In the genomic region with DNA sequence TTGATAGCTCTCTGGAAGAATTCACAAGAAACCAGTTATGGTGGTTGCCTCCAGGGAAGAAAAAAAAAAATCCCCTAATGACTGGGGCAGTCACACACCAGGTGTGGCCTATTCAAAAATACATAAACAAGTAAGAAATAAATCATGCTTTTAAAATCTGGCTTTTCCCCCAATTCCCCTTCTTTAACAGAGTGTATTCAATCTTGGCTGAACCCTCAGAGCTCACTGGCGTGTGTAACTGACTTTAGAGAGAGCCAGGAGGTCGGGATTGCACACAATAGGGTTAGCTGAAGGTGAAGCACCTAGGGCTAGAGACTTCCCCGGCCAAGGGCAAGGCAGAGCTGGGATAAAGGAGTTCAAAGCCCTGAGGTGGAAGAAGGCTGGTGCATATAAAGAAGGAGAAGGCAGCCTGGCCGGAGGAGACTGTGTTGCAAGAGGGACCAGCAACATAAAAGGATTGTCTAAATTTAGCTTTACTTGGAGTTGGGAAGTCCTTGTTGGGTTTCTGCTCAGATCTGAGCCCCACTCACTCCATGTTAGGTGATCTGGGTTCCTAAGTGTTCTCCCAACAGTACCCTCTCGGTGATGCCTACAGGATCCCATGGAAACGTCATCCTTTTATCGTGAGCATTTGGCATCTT, we compare ENCODE assay signal across 8 cellular contexts. TPM values are rescaled to one million over a fixed set of nuclear protein-coding genes. Genes with fewer than 3 reads are reported as not detected.
A peak's percentile ranks its signal among the peaks of the same experiment; 100 is the strongest.
DNase-seq lines count a peak whose midpoint lies in the region; ATAC-seq and TF ChIP-seq lines count a peak whose summit lies in the region.

No MANE protein-coding gene starts in this region.

- peak; percentile 59 for TF ChIP-seq POLR2A in GM18505 (IDR thresholded peaks at IDR 0.05; ENCODE audit: borderline replicate concordance, extremely low read depth, insufficient read depth, insufficient read length)

- peak overlapping the region; percentile 96 for H3K27ac Mint-ChIP-seq in activated T-helper 17 cell treated with anti-CD3 and anti-CD28 coated beads, Interleukin-2, amount 50 U/mL, for 72 hours
- H3K27ac Mint-ChIP-seq in progenitor cell of endocrine pancreas, result peak overlapping the region; percentile 46

- peaks cover 100% of the 10 kb centered on the region for H3K36me3 Mint-ChIP-seq in activated T-helper 17 cell treated with anti-CD3 and anti-CD28 coated beads, Interleukin-2, amount 50 U/mL, for 72 hours (ENCODE audit: low read depth)
- H3K36me3 Mint-ChIP-seq in progenitor cell of endocrine pancreas (ENCODE audit: insufficient read depth), result peaks cover 1% of the 10 kb centered on the region

- DNase-seq in progenitor cell of endocrine pancreas (ENCODE audit: low spot score, unreplicated experiment) (no peak), COR-L47 (lab: John Stamatoyannopoulos, UW) (no peak), NCI-H2107 treated with DMSO at 0.1 percent for 48 hours (lab: John Stamatoyannopoulos, UW; ENCODE audit: unreplicated experiment) (no peak)
- DNase-seq in stimulated activated CD4-positive, alpha-beta T cell treated with anti-CD3 and anti-CD28 coated beads, Interleukin-4, amount 100 ng/mL, for 1 hour, result no peak

- TF ChIP-seq CTCF in progenitor cell of endocrine pancreas (IDR thresholded peaks at IDR 0.05; ENCODE audit: unreplicated experiment), result no peak

- H3K4me3 Mint-ChIP-seq in activated T-helper 17 cell treated with anti-CD3 and anti-CD28 coated beads, Interleukin-2, amount 50 U/mL, for 72 hours, result peak overlapping the region; percentile 91
- H3K4me3 Mint-ChIP-seq in progenitor cell of endocrine pancreas (ENCODE audit: low read depth), result no peak overlapping the region

- no peaks in the 10 kb centered on the region for H3K9me3 Mint-ChIP-seq in activated T-helper 17 cell treated with anti-CD3 and anti-CD28 coated beads, Interleukin-2, amount 50 U/mL, for 72 hours
- H3K9me3 Mint-ChIP-seq in progenitor cell of endocrine pancreas (ENCODE audit: low read depth), result no peaks in the 10 kb centered on the region

- H3K4me1 Mint-ChIP-seq in activated T-helper 17 cell treated with anti-CD3 and anti-CD28 coated beads, Interleukin-2, amount 50 U/mL, for 72 hours, result peaks cover 59% of the 10 kb centered on the region
- peaks cover 1% of the 10 kb centered on the region for H3K4me1 Mint-ChIP-seq in progenitor cell of endocrine pancreas (ENCODE audit: low read depth)

- no peaks in the 10 kb centered on the region for H3K27me3 Mint-ChIP-seq in activated T-helper 17 cell treated with anti-CD3 and anti-CD28 coated beads, Interleukin-2, amount 50 U/mL, for 72 hours
- no peaks in the 10 kb centered on the region for H3K27me3 Mint-ChIP-seq in progenitor cell of endocrine pancreas

- ATAC-seq in GM18505 (IDR thresholded peaks at IDR 0.05; ENCODE audit: unreplicated experiment) (no peak), HG02588 (IDR thresholded peaks at IDR 0.05; ENCODE audit: unreplicated experiment) (peak; percentile 39), HG03469 (IDR thresholded peaks at IDR 0.05; ENCODE audit: unreplicated experiment) (no peak)
- ATAC-seq in activated T-helper 17 cell treated with anti-CD3 and anti-CD28 coated beads, Interleukin-2, amount 50 U/mL, for 72 hours (replicated peaks), result peak; percentile 60

RNA-seq across cellular contexts. Expression of a gene that starts 19.7 kb away (rescaled TPM):
- 100 to 1,000 TPM; 173 to 492 TPM for total RNA-seq in activated T-helper 17 cell treated with anti-CD3 and anti-CD28 coated beads, Interleukin-2, amount 50 U/mL, for 72 hours
- total RNA-seq in progenitor cell of endocrine pancreas, result 38.9 and 44.1 TPM in 2 replicates

RNA-seq across cellular contexts. Expression of a gene that starts 30.4 kb away (rescaled TPM):
- total RNA-seq in activated T-helper 17 cell treated with anti-CD3 and anti-CD28 coated beads, Interleukin-2, amount 50 U/mL, for 72 hours, result 10 to 100 TPM; 28.1 to 32.6 TPM
- 46.7 and 48.7 TPM in 2 replicates for total RNA-seq in progenitor cell of endocrine pancreas

Comparison
In these comparisons a context has a peak if more than half of its experiments do, and no peak if none do; other contexts are left out.
1. ATAC-seq: peak in HG02588 (single experiment) and activated T-helper 17 cell treated with anti-CD3 and anti-CD28 coated beads, Interleukin-2, amount 50 U/mL, for 72 hours (single experiment); none in GM18505 (single experiment) and HG03469 (single experiment).